Comparison of ENCODE assay signal across 8 cellular contexts in genomic region chr17:46194393-46195216, GRCh38. TPM values are rescaled to one million over a fixed set of nuclear protein-coding genes. Genes with fewer than 3 reads are reported as not detected.
DNase-seq lines count a peak whose midpoint lies in the region; ATAC-seq and TF ChIP-seq lines count a peak whose summit lies in the region.

No MANE protein-coding gene starts in this region.

- H3K36me3 Mint-ChIP-seq in T-helper 1 cell treated with Interleukin-12 subunit alpha and Interleukin-12 subunit beta and Interleukin-4 antibody, amounts not matched to agents 30 μg/mL and 1 μg/mL, for 36 hours (ENCODE audit: low read depth): peaks cover 14% of the 10 kb centered on the region

- peak; percentile 68 for TF ChIP-seq CTCF in choroid plexus epithelial cell (conservative IDR thresholded peaks at IDR 0.05; ENCODE audit: low read depth, low read length)

- peak; percentile 23 for DNase-seq in NCI-H1092 treated with DMSO at 0.1 percent for 48 hours (lab: John Stamatoyannopoulos, UW)
- DNase-seq in NCI-H1092 (lab: John Stamatoyannopoulos, UW): no peak
- peak; percentile 55 for DNase-seq in LHCN-M2 (ENCODE audit: low read depth)
- peak; percentile 67 for DNase-seq in choroid plexus epithelial cell (ENCODE audit: low read depth)
- DNase-seq in middle frontal gyrus (ENCODE audit: extremely low spot score, low spot score): peak; percentile 36

- no peaks in the 10 kb centered on the region for H3K27me3 ChIP-seq in thymus (ENCODE audit: control insufficient read depth, insufficient read depth)

- H3K4me3 Mint-ChIP-seq in T-helper 1 cell treated with Interleukin-12 subunit alpha and Interleukin-12 subunit beta and Interleukin-4 antibody, amounts not matched to agents 30 μg/mL and 1 μg/mL, for 36 hours: peak overlapping the region; percentile 83

- peaks cover 50% of the 10 kb centered on the region for H3K4me1 Mint-ChIP-seq in T-helper 1 cell treated with Interleukin-12 subunit alpha and Interleukin-12 subunit beta and Interleukin-4 antibody, amounts not matched to agents 30 μg/mL and 1 μg/mL, for 36 hours (ENCODE audit: low read depth)

- no peaks in the 10 kb centered on the region for H3K36me3 ChIP-seq in thymus (ENCODE audit: control insufficient read depth, insufficient read depth)

- no peaks in the 10 kb centered on the region for H3K9me3 Mint-ChIP-seq in T-helper 1 cell treated with Interleukin-12 subunit alpha and Interleukin-12 subunit beta and Interleukin-4 antibody, amounts not matched to agents 30 μg/mL and 1 μg/mL, for 36 hours

- H3K9me3 ChIP-seq in thymus (ENCODE audit: control insufficient read depth): no peaks in the 10 kb centered on the region

- ATAC-seq in HG02970 (IDR thresholded peaks at IDR 0.05; ENCODE audit: low FRiP score, unreplicated experiment): no peak

- H3K4me1 ChIP-seq in thymus (ENCODE audit: control insufficient read depth, insufficient read depth, low read length): peaks cover 25% of the 10 kb centered on the region

- peak overlapping the region; percentile 95 for H3K27ac ChIP-seq in thymus (ENCODE audit: low read depth)

- 3% methylated on average over 9 of the region's 9 CpGs for WGBS in thymus

- no peaks in the 10 kb centered on the region for H3K27me3 Mint-ChIP-seq in T-helper 1 cell treated with Interleukin-12 subunit alpha and Interleukin-12 subunit beta and Interleukin-4 antibody, amounts not matched to agents 30 μg/mL and 1 μg/mL, for 36 hours (ENCODE audit: low read depth)

- H3K4me3 ChIP-seq in choroid plexus epithelial cell (ENCODE audit: low read depth, low read length) (peak overlapping the region; percentile 79), thymus (ENCODE audit: low read length) (peak overlapping the region; percentile 67)

- H3K27ac Mint-ChIP-seq in T-helper 1 cell treated with Interleukin-12 subunit alpha and Interleukin-12 subunit beta and Interleukin-4 antibody, amounts not matched to agents 30 μg/mL and 1 μg/mL, for 36 hours: peak overlapping the region; percentile 98

RNA-seq across cellular contexts. Expression of gene KANSL1, which starts 1.4 kb away (rescaled TPM):
- total RNA-seq in LHCN-M2 (2014; rRNA removed): 16.5 and 26.3 TPM in 2 replicates
- polyA plus RNA-seq in LHCN-M2 (2012): 7.6 TPM
- polyA plus RNA-seq in thymus: 22.3 TPM
